1 cellular context compared by ENCODE assay signal in the genomic region with DNA sequence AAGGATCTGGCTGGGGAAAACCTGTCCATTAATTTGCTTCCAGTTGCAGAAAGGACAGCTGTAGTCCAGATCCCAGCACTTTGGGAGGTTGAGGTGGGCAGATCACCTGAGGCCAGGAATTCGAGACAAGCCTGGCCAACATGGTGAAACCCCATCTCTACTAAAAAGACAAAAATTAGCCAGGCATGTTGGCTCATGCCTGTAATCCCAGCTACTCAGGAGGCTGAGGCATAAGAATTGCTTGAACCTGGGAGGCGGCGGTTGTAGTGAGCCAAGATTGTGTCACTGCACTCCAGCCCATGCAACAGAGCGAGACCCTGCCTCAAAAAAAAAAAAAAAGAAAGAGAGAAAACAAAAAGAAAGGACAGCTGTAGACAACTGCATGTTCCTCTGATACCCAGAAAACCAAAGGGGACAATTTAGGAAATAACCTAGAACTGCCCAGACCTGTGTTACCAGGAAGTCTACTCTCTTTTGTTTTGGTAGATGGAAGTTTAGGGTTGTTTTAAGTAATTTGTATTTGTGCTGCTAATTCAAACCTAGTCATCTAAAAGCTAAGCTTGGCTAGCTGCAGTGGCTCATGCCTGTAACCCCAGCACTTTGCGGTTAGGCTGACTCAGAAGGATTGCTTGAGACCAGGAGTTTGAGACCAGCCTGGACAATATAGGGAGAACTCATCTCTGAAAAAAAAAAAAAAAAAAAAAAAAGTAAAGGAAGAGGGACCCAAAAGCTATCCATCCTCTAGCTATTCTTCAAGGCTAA.
TF ChIP-seq lines count a peak whose summit lies in the region.

No MANE protein-coding gene starts in this region.

TF ChIP-seq in HepG2, 621 proteins besides CTCF, POLR2A, EP300 and RAD21 (continued from another document):
- TF ChIP-seq, protein P1, sequence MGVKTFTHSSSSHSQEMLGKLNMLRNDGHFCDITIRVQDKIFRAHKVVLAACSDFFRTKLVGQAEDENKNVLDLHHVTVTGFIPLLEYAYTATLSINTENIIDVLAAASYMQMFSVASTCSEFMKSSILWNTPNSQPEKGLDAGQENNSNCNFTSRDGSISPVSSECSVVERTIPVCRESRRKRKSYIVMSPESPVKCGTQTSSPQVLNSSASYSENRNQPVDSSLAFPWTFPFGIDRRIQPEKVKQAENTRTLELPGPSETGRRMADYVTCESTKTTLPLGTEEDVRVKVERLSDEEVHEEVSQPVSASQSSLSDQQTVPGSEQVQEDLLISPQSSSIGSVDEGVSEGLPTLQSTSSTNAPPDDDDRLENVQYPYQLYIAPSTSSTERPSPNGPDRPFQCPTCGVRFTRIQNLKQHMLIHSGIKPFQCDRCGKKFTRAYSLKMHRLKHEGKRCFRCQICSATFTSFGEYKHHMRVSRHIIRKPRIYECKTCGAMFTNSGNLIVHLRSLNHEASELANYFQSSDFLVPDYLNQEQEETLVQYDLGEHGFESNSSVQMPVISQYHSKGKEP (CRISPR knock-in tag; IDR thresholded peaks at IDR 0.05): no peak
